ENCODE assay signal across 13 cellular contexts in the genomic region with DNA sequence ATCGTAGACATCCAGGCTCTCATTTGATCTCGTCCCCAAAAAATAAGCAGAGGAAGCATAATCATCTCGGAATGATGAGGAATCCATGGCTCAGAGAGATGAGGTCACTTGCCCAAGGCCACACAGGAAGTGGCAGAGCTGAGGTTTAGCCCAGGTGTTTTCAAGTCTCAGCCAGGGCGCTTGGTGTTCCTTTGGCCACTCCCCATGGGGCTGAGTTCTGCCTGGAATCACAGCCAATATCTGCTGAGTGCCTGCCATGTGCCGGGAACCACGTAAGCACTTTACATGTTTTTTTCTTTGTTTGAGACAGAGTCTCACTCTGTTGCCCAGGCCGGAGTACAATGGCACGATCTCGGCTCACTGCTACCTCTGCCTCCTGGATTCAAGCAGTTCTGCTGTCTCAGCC. TPM values are rescaled to one million over a fixed set of nuclear protein-coding genes. Genes with fewer than 3 reads are reported as not detected.
DNase-seq lines count a peak whose midpoint lies in the region; ATAC-seq, FAIRE-seq and TF ChIP-seq lines count a peak whose summit lies in the region.
"Had no signal": no experiment of that assay in that cellular context is flagged by ENCODE, and none has a peak within 500 bp of the region (broad histone marks: within the 10 kb centered on the region; RNA-seq: fewer than 3 reads in every experiment).

No MANE protein-coding gene starts in this region.

- no peak overlapping the region for H3K4me3 Mint-ChIP-seq in Caco-2 (ENCODE audit: unreplicated experiment)
- H3K4me3 Mint-ChIP-seq: stimulated activated naive CD8-positive, alpha-beta T cell treated with anti-CD3 and anti-CD28 coated beads, Interleukin-15, amount 100 ng/mL, for 72 hours had no signal

- CTCF ChIA-PET in Panc1 (lab: Charles Lee), result no interaction called here
- CTCF ChIA-PET in Caco-2 (lab: Charles Lee), result no interaction called here

- no peaks in the 10 kb centered on the region for H3K9me3 ChIP-seq in Panc1 (ENCODE audit: control insufficient read depth, insufficient read depth, low read depth, low read length)
- H3K9me3 ChIP-seq in prostate gland, result no peaks in the 10 kb centered on the region
- no peaks in the 10 kb centered on the region for H3K9me3 ChIP-seq in Caco-2

- H3K4me1 Mint-ChIP-seq in Caco-2 (ENCODE audit: low read depth, unreplicated experiment), result peaks cover 6% of the 10 kb centered on the region

- no peak overlapping the region for H3K27ac Mint-ChIP-seq in Caco-2 (ENCODE audit: unreplicated experiment)
- H3K27ac Mint-ChIP-seq: stimulated activated naive CD8-positive, alpha-beta T cell treated with anti-CD3 and anti-CD28 coated beads, Interleukin-15, amount 100 ng/mL, for 72 hours had no signal

- H3K36me3 ChIP-seq in Panc1 (ENCODE audit: control insufficient read depth, insufficient read depth, low read length) (no peaks in the 10 kb centered on the region), prostate gland (no peaks in the 10 kb centered on the region), Caco-2 (ENCODE audit: control insufficient read depth, insufficient read depth, low read length) (peaks cover 1% of the 10 kb centered on the region; the same call in 1 of the 2 replicates)

- no peak overlapping the region for H3K4me3 ChIP-seq in Panc1 (ENCODE audit: low read depth in 2 of 2, low read length in 2 of 2)
- no peak overlapping the region for H3K4me3 ChIP-seq in epithelial cell of esophagus (ENCODE audit: low read length)
- no peak overlapping the region for H3K4me3 ChIP-seq in prostate gland
- no peak overlapping the region for H3K4me3 ChIP-seq in Caco-2 (ENCODE audit: low read depth, low read length)

- no peak for TF ChIP-seq CTCF in Panc1 (IDR thresholded peaks at IDR 0.05)
- no peak for TF ChIP-seq CTCF in epithelial cell of esophagus (IDR thresholded peaks at IDR 0.05; ENCODE audit: insufficient read depth, low read depth, low read length, missing control alignments)
- TF ChIP-seq CTCF in prostate gland (IDR thresholded peaks at IDR 0.05), result no peak
- TF ChIP-seq CTCF in Caco-2 (IDR thresholded peaks at IDR 0.05; ENCODE audit: insufficient read depth in 1 of 2, low read depth in 1 of 2, low read length in 1 of 2, severe bottlenecking in 1 of 2, unreplicated experiment in 1 of 2), result no peak

- no peaks in the 10 kb centered on the region for H3K9me3 Mint-ChIP-seq in Caco-2 (ENCODE audit: unreplicated experiment)
- H3K9me3 Mint-ChIP-seq: IgD-negative memory B cell; stimulated activated naive CD8-positive, alpha-beta T cell treated with anti-CD3 and anti-CD28 coated beads, Interleukin-15, amount 100 ng/mL, for 72 hours had no signal

- ATAC-seq in Panc1, result peak; percentile 73; the same call in 1 of the 2 replicates
- no peak for ATAC-seq in GM21737 (IDR thresholded peaks at IDR 0.05; ENCODE audit: unreplicated experiment)
- no peak for ATAC-seq in GM19455 (IDR thresholded peaks at IDR 0.05; ENCODE audit: unreplicated experiment)
- ATAC-seq: stimulated activated naive CD8-positive, alpha-beta T cell treated with anti-CD3 and anti-CD28 coated beads, Interleukin-15, amount 100 ng/mL, for 72 hours had no signal

- H3K27me3 Mint-ChIP-seq in Caco-2 (ENCODE audit: insufficient read depth, unreplicated experiment), result no peaks in the 10 kb centered on the region
- H3K27me3 Mint-ChIP-seq: stimulated activated naive CD8-positive, alpha-beta T cell treated with anti-CD3 and anti-CD28 coated beads, Interleukin-15, amount 100 ng/mL, for 72 hours had no signal

- DNase-seq in H54 (ENCODE audit: insufficient read length, low spot score) (peak; percentile 42), Panc1 (ENCODE audit: low read depth, low spot score) (no peak), epithelial cell of esophagus (ENCODE audit: low read depth) (peak; percentile 99), prostate gland (ENCODE audit: low spot score) (peak; percentile 30), cerebellar cortex (ENCODE audit: low spot score) (no peak), Caco-2 (no peak)
- DNase-seq: activated naive CD4-positive, alpha-beta T cell treated with anti-CD3 and anti-CD28 coated beads, Interleukin-2, amount 50 U/mL, for 16 hours; NCI-H526; stimulated activated naive CD8-positive, alpha-beta T cell treated with anti-CD3 and anti-CD28 coated beads, Interleukin-15, amount 100 ng/mL, for 72 hours had no signal

- H3K36me3 Mint-ChIP-seq in Caco-2 (ENCODE audit: insufficient read depth, unreplicated experiment), result peaks cover 10% of the 10 kb centered on the region
- H3K36me3 Mint-ChIP-seq: IgD-negative memory B cell had no signal

- POLR2A ChIA-PET in Panc1 (lab: Charles Lee) (interaction anchor here (0.7 kb wide), 1 partner anchor 65 kb away, joined by 3 read pairs; no protein-coding TSS in a partner anchor), Caco-2 (lab: Charles Lee) (no interaction called here)

- H3K27me3 ChIP-seq in Panc1 (ENCODE audit: control insufficient read depth, insufficient read depth, low read length), result no peaks in the 10 kb centered on the region
- H3K27me3 ChIP-seq in prostate gland (replicated peaks; ENCODE audit: insufficient read depth), result no peaks in the 10 kb centered on the region
- no peaks in the 10 kb centered on the region for H3K27me3 ChIP-seq in Caco-2 (replicated peaks; ENCODE audit: control insufficient read depth, insufficient read depth, low read length)

- intact Hi-C loops in Panc1 (cut with micrococcal nuclease; ENCODE audit: unreplicated experiment), result no loop called here
- intact Hi-C loops in prostate gland (cut with DNase I), result no loop called here
- intact Hi-C loops in Caco-2 (cut with micrococcal nuclease; ENCODE audit: unreplicated experiment), result no loop called here

- 65% methylated on average over 9 of the region's 9 CpGs for WGBS in prostate gland

- TF ChIP-seq POLR2A in H54 (IDR thresholded peaks at IDR 0.05; ENCODE audit: low read depth, low read length) (no peak), prostate gland (IDR thresholded peaks at IDR 0.05) (no peak)

- in situ Hi-C loops in Panc1 (cut with HindIII; ENCODE audit: low pct_unique_long_range_greater_than_20kb, low sequenced_read_pairs), result no loop called here

- peak; percentile 6 for FAIRE-seq in H54 (lab: Jason Lieb, UNC)
- FAIRE-seq: TTC549 had no signal

- peaks cover 8% of the 10 kb centered on the region for H3K4me1 ChIP-seq in Panc1 (ENCODE audit: control insufficient read depth, insufficient read depth, low read length)
- H3K4me1 ChIP-seq in prostate gland (replicated peaks), result no peaks in the 10 kb centered on the region
- peaks cover 25% of the 10 kb centered on the region for H3K4me1 ChIP-seq in Caco-2

- H3K27ac ChIP-seq in Panc1 (ENCODE audit: low read length) (peak overlapping the region; percentile 44; the same call in 1 of the 2 replicates), prostate gland (peak overlapping the region; percentile 14 to 24)

- no TSS peak for BruUV-seq in Panc1 (replicated peaks; lab: Mats Ljungman, UMichigan)
- BruUV-seq in Caco-2 (replicated peaks; lab: Mats Ljungman, UMichigan), result no TSS peak

RNA-seq across cellular contexts. Expression of gene MYH9, which starts 29.5 kb away (rescaled TPM):
- 788 TPM for total RNA-seq in Panc1 (2021; ENCODE audit: unreplicated experiment)
- 1,068 TPM for polyA plus RNA-seq in Panc1 (2012; ENCODE audit: insufficient read length)
- total RNA-seq in prostate gland, result 100 to 1,000 TPM; 295 to 329 TPM
- total RNA-seq in Caco-2 (2022), result 513 and 539 TPM in 2 replicates

Comparison
In these comparisons a context has a peak if more than half of its experiments do, and no peak if none do; other contexts are left out.
1. DNase-seq: peak in H54 (single experiment), epithelial cell of esophagus (single experiment) and prostate gland (single experiment); none in Panc1 (single experiment), cerebellar cortex (single experiment) and Caco-2 (0 of 2).